Comparison of ENCODE assay signal across 1 cellular context in the genomic region with DNA sequence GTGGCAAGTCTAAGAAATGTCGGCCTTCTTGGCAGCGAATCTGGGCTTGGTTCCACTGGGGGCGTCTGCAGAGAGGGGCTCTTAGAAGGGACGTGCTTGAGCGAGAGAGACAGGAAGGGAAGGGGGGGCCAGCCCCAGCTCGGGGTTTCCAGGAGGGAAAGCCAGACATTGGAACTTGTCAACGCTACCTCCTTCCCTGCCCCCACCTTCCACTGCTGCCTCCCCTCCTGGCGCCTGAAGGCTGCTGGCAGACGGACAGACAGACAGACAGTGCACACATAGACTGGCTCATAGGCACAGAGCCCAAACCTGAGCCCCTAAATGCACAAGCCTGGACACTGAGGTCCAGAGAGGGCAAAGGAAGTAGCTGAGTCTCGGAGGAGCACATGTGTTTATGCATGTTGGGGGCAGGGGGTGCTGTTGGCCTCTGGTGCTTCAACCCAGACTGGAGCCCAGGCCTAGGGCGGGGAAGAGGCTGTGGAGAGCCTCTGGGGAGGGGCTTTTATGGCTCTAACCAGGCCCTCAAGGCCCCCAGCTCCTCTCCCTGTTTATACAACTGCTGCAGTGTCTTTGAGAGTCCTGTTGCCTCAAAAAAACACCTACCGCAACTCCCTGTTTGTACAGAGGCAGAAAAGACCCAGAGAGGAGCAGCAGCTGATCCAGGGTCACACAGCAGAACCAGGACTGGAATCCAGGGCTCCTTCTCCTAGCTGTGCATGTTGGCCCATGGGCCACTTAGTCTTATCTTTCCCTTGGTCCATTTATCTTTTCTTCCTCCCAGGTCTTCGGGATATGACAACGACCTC.
TF ChIP-seq lines count a peak whose summit lies in the region.

No MANE protein-coding gene starts in this region.

TF ChIP-seq in HepG2, 621 proteins besides CTCF, POLR2A, EP300 and RAD21 (continued from another document):
- 0 out of 2 replicates have a peak, but pooled peaks have one; percentile 33 for TF ChIP-seq ZBTB3 (CRISPR knock-in tag; IDR thresholded peaks at IDR 0.05; ENCODE audit: borderline replicate concordance, low read depth)
- TF ChIP-seq, protein P1, sequence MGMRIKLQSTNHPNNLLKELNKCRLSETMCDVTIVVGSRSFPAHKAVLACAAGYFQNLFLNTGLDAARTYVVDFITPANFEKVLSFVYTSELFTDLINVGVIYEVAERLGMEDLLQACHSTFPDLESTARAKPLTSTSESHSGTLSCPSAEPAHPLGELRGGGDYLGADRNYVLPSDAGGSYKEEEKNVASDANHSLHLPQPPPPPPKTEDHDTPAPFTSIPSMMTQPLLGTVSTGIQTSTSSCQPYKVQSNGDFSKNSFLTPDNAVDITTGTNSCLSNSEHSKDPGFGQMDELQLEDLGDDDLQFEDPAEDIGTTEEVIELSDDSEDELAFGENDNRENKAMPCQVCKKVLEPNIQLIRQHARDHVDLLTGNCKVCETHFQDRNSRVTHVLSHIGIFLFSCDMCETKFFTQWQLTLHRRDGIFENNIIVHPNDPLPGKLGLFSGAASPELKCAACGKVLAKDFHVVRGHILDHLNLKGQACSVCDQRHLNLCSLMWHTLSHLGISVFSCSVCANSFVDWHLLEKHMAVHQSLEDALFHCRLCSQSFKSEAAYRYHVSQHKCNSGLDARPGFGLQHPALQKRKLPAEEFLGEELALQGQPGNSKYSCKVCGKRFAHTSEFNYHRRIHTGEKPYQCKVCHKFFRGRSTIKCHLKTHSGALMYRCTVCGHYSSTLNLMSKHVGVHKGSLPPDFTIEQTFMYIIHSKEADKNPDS (CRISPR knock-in tag; IDR thresholded peaks at IDR 0.05): peak; percentile 55; the same call in 1 of the 2 replicates
- 0 out of 2 replicates have a peak, but pooled peaks have one; percentile 61 for TF ChIP-seq TIGD3 (CRISPR knock-in tag; IDR thresholded peaks at IDR 0.05; ENCODE audit: borderline replicate concordance)
- TF ChIP-seq ZNF589 (CRISPR knock-in tag; conservative IDR thresholded peaks at IDR 0.05): 0 out of 2 replicates have a peak, but pooled peaks have one; percentile 9
- peak; percentile 75; the same call in 1 of the 2 replicates for TF ChIP-seq ZSCAN30 (CRISPR knock-in tag; IDR thresholded peaks at IDR 0.05)
- TF ChIP-seq, protein P2, sequence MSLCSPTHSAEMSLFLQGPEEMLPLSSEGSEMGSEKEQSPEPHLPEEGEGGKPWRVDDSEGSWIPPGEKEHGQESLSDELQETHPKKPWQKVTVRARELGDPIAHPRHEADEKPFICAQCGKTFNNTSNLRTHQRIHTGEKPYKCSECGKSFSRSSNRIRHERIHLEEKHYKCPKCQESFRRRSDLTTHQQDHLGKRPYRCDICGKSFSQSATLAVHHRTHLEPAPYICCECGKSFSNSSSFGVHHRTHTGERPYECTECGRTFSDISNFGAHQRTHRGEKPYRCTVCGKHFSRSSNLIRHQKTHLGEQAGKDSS (CRISPR knock-in tag; IDR thresholded peaks at IDR 0.05; ENCODE audit: borderline replicate concordance, low read depth): no peak
- no peak for TF ChIP-seq ZSCAN29 (CRISPR knock-in tag; conservative IDR thresholded peaks at IDR 0.05)
- no peak for TF ChIP-seq SCMH1 (CRISPR knock-in tag; IDR thresholded peaks at IDR 0.05; ENCODE audit: borderline replicate concordance)
- TF ChIP-seq FIP1L1 (IDR thresholded peaks at IDR 0.05; ENCODE audit: borderline replicate concordance, insufficient read depth, low read depth, low read length): no peak
- TF ChIP-seq, protein P3, sequence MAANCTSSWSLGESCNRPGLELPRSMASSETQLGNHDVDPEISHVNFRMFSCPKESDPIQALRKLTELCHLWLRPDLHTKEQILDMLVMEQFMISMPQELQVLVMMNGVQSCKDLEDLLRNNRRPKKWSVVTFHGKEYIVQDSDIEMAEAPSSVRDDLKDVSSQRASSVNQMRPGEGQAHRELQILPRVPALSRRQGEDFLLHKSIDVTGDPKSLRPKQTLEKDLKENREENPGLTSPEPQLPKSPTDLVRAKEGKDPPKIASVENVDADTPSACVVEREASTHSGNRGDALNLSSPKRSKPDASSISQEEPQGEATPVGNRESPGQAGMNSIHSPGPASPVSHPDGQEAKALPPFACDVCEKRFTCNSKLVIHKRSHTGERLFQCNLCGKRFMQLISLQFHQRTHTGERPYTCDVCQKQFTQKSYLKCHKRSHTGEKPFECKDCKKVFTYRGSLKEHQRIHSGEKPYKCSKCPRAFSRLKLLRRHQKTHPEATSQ (CRISPR knock-in tag; IDR thresholded peaks at IDR 0.05; ENCODE audit: borderline replicate concordance): no peak
- TF ChIP-seq RBM22 (optimal IDR thresholded peaks at IDR 0.05; ENCODE audit: low read length): no peak
- no peak for TF ChIP-seq MLXIP (CRISPR knock-in tag; IDR thresholded peaks at IDR 0.05; ENCODE audit: borderline replicate concordance)
- TF ChIP-seq, protein P4, sequence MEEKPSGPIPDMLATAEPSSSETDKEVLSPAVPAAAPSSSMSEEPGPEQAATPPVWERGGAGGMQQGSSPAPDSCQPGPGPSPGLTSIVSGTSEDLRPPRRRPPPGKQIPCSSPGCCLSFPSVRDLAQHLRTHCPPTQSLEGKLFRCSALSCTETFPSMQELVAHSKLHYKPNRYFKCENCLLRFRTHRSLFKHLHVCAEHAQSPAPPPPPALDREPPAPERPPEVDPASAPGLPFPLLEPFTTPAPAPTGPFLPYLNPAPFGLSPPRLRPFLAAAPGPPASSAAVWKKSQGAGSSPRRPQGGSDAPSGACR (CRISPR knock-in tag; IDR thresholded peaks at IDR 0.05): peak; percentile 48; the same call in 1 of the 2 replicates
- TF ChIP-seq, protein P5, sequence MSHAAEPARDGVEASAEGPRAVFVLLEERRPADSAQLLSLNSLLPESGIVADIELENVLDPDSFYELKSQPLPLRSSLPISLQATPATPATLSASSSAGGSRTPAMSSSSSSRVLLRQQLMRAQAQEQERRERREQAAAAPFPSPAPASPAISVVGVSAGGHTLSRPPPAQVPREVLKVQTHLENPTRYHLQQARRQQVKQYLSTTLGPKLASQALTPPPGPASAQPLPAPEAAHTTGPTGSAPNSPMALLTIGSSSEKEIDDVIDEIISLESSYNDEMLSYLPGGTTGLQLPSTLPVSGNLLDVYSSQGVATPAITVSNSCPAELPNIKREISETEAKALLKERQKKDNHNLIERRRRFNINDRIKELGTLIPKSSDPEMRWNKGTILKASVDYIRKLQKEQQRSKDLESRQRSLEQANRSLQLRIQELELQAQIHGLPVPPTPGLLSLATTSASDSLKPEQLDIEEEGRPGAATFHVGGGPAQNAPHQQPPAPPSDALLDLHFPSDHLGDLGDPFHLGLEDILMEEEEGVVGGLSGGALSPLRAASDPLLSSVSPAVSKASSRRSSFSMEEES (CRISPR knock-in tag; IDR thresholded peaks at IDR 0.05): 0 out of 2 replicates have a peak, but pooled peaks have one; percentile 18
- no peak; the same call in 1 of the 2 replicates for TF ChIP-seq KDM3A (CRISPR knock-in tag; IDR thresholded peaks at IDR 0.05; ENCODE audit: low read depth)
- no peak for TF ChIP-seq MATR3 (CRISPR knock-in tag; IDR thresholded peaks at IDR 0.05)
- no peak for TF ChIP-seq STAT5B (CRISPR knock-in tag; IDR thresholded peaks at IDR 0.05)
- no peak; the same call in 1 of the 2 replicates for TF ChIP-seq ZNF451 (CRISPR knock-in tag; IDR thresholded peaks at IDR 0.05)
- TF ChIP-seq ZC3H4 (CRISPR knock-in tag; IDR thresholded peaks at IDR 0.05; ENCODE audit: borderline replicate concordance): peak; percentile 54; the same call in 1 of the 2 replicates
- TF ChIP-seq PAX8 (CRISPR knock-in tag; IDR thresholded peaks at IDR 0.05; ENCODE audit: borderline replicate concordance): no peak
- no peak for TF ChIP-seq ZNF570 (CRISPR knock-in tag; IDR thresholded peaks at IDR 0.05; ENCODE audit: borderline replicate concordance)
- 0 out of 2 replicates have a peak, but pooled peaks have one; percentile 11 for TF ChIP-seq MED1 (CRISPR knock-in tag; IDR thresholded peaks at IDR 0.05)
- TF ChIP-seq ELF1 (CRISPR knock-in tag; IDR thresholded peaks at IDR 0.05): peak; percentile 25; the same call in 1 of the 2 replicates
- 0 out of 2 replicates have a peak, but pooled peaks have one; percentile 20 for TF ChIP-seq HBP1 (CRISPR knock-in tag; IDR thresholded peaks at IDR 0.05; ENCODE audit: low read depth)
- no peak for TF ChIP-seq ZNF430 (CRISPR knock-in tag; IDR thresholded peaks at IDR 0.05)
- no peak for TF ChIP-seq ZNF230 (CRISPR knock-in tag; IDR thresholded peaks at IDR 0.05)
- no peak for TF ChIP-seq ZBTB21 (CRISPR knock-in tag; IDR thresholded peaks at IDR 0.05)
- no peak for TF ChIP-seq ZNF629 (CRISPR knock-in tag; conservative IDR thresholded peaks at IDR 0.05)
